Comparison of ENCODE assay signal across 1 cellular context in genomic region chr9:34085581-34086500, GRCh38.
TF ChIP-seq lines count a peak whose summit lies in the region.

No MANE protein-coding gene starts in this region.

TF ChIP-seq in endothelial cell of umbilical vein, 7 proteins besides CTCF, POLR2A, EP300 and RAD21:
- TF ChIP-seq JUN (IDR thresholded peaks at IDR 0.05; ENCODE audit: borderline replicate concordance, insufficient read depth, insufficient read length, low read depth) (no peak), FOS (IDR thresholded peaks at IDR 0.05; ENCODE audit: borderline replicate concordance, insufficient read depth, low read length) (no peak), MYC (IDR thresholded peaks at IDR 0.05; ENCODE audit: low read depth, low read length) (no peak), POLR2AphosphoS5 (IDR thresholded peaks at IDR 0.05; ENCODE audit: insufficient read depth, low read depth, low read length) (no peak), EZH2 (IDR thresholded peaks at IDR 0.05; ENCODE audit: borderline replicate concordance, low read depth, low read length, severe bottlenecking) (no peak), GATA2 (IDR thresholded peaks at IDR 0.05; ENCODE audit: insufficient read depth, insufficient read length, low read depth, low read length) (no peak), MAX (IDR thresholded peaks at IDR 0.05; ENCODE audit: insufficient read depth, insufficient read length) (no peak)
